8 cellular contexts compared by ENCODE assay signal in genomic region chr19:54462713-54463530, GRCh38.
DNase-seq lines count a peak whose midpoint lies in the region; ATAC-seq and TF ChIP-seq lines count a peak whose summit lies in the region.

No MANE protein-coding gene starts in this region.

- H3K4me3 ChIP-seq in muscle layer of colon (ENCODE audit: low read depth in 1 of 2, low read length in 2 of 2) = peak overlapping the region; percentile 53 to 66

- no peaks in the 10 kb centered on the region for H3K27me3 ChIP-seq in muscle layer of colon (ENCODE audit: control insufficient read depth in 1 of 2, insufficient read depth in 2 of 2, low read length in 2 of 2)

- H3K9ac ChIP-seq in muscle layer of colon (ENCODE audit: low read length) = no peak overlapping the region

- H3K27me3 Mint-ChIP-seq in stimulated activated naive CD8-positive, alpha-beta T cell treated with anti-CD3 and anti-CD28 coated beads, Interleukin-15, Interleukin-2, amounts not matched to agents 100 ng/mL and 50 ng/mL, for 24 hours = peaks cover 6% of the 10 kb centered on the region

- peak overlapping the region; percentile 78 for H3K27ac Mint-ChIP-seq in stimulated activated naive CD8-positive, alpha-beta T cell treated with anti-CD3 and anti-CD28 coated beads, Interleukin-15, Interleukin-2, amounts not matched to agents 100 ng/mL and 50 ng/mL, for 24 hours

- peaks cover 27% of the 10 kb centered on the region for H3K36me3 Mint-ChIP-seq in stimulated activated naive CD8-positive, alpha-beta T cell treated with anti-CD3 and anti-CD28 coated beads, Interleukin-15, Interleukin-2, amounts not matched to agents 100 ng/mL and 50 ng/mL, for 24 hours (ENCODE audit: low read depth)

- H3K36me3 ChIP-seq in muscle layer of colon (ENCODE audit: insufficient read depth, low read length) = peaks cover 32% of the 10 kb centered on the region

- TF ChIP-seq POLR2A in GM18505 (IDR thresholded peaks at IDR 0.05; ENCODE audit: borderline replicate concordance, extremely low read depth, insufficient read depth, insufficient read length) (no peak), erythroblast (IDR thresholded peaks at IDR 0.05; ENCODE audit: low read length) (no peak)

- H3K27ac ChIP-seq in muscle layer of colon (ENCODE audit: low read depth, low read length) = peak overlapping the region; percentile 77

- H3K9me3 ChIP-seq in muscle layer of colon (ENCODE audit: low read length) = no peaks in the 10 kb centered on the region

- H3K4me1 Mint-ChIP-seq in stimulated activated naive CD8-positive, alpha-beta T cell treated with anti-CD3 and anti-CD28 coated beads, Interleukin-15, Interleukin-2, amounts not matched to agents 100 ng/mL and 50 ng/mL, for 24 hours (ENCODE audit: low read depth) = peaks cover 34% of the 10 kb centered on the region

- DNase-seq in NOMO-1 (lab: John Stamatoyannopoulos, UW; ENCODE audit: unreplicated experiment in 2 of 2) = peak; percentile 74 to 78
- peak; percentile 50 for DNase-seq in activated T-cell treated with anti-CD3 and anti-CD28 coated beads for 4 hours
- peak; percentile 79 to 80 for DNase-seq in erythroblast (lab: John Stamatoyannopoulos, UW)
- no peak for DNase-seq in NCI-H1436 (lab: John Stamatoyannopoulos, UW)

- ATAC-seq in GM18505 (IDR thresholded peaks at IDR 0.05; ENCODE audit: unreplicated experiment) (peak; percentile 23), HG02870 (IDR thresholded peaks at IDR 0.05; ENCODE audit: unreplicated experiment) (peak; percentile 1)

- H3K9me3 Mint-ChIP-seq in stimulated activated naive CD8-positive, alpha-beta T cell treated with anti-CD3 and anti-CD28 coated beads, Interleukin-15, Interleukin-2, amounts not matched to agents 100 ng/mL and 50 ng/mL, for 24 hours = no peaks in the 10 kb centered on the region

- peaks cover 20% of the 10 kb centered on the region for H3K4me1 ChIP-seq in muscle layer of colon (ENCODE audit: insufficient read depth, low read length)

- H3K4me3 Mint-ChIP-seq in stimulated activated naive CD8-positive, alpha-beta T cell treated with anti-CD3 and anti-CD28 coated beads, Interleukin-15, Interleukin-2, amounts not matched to agents 100 ng/mL and 50 ng/mL, for 24 hours = peak overlapping the region; percentile 86
